In the genomic region with DNA sequence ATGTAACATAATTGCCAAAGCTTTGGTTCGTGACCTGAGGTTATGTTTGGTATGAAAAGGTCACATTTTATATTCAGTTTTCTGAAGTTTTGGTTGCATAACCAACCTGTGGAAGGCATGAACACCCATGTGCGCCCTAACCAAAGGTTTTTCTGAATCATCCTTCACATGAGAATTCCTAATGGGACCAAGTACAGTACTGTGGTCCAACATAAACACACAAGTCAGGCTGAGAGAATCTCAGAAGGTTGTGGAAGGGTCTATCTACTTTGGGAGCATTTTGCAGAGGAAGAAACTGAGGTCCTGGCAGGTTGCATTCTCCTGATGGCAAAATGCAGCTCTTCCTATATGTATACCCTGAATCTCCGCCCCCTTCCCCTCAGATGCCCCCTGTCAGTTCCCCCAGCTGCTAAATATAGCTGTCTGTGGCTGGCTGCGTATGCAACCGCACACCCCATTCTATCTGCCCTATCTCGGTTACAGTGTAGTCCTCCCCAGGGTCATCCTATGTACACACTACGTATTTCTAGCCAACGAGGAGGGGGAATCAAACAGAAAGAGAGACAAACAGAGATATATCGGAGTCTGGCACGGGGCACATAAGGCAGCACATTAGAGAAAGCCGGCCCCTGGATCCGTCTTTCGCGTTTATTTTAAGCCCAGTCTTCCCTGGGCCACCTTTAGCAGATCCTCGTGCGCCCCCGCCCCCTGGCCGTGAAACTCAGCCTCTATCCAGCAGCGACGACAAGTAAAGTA, we compare ENCODE assay signal across 1 cellular context.
TF ChIP-seq lines count a peak whose summit lies in the region.

No MANE protein-coding gene starts in this region.

TF ChIP-seq in HepG2, 621 proteins besides CTCF, POLR2A, EP300 and RAD21 (continued from another document):
- TF ChIP-seq, protein P1, sequence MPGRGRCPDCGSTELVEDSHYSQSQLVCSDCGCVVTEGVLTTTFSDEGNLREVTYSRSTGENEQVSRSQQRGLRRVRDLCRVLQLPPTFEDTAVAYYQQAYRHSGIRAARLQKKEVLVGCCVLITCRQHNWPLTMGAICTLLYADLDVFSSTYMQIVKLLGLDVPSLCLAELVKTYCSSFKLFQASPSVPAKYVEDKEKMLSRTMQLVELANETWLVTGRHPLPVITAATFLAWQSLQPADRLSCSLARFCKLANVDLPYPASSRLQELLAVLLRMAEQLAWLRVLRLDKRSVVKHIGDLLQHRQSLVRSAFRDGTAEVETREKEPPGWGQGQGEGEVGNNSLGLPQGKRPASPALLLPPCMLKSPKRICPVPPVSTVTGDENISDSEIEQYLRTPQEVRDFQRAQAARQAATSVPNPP (CRISPR knock-in tag; IDR thresholded peaks at IDR 0.05) = no peak
- no peak for TF ChIP-seq ATAD3A (CRISPR knock-in tag; IDR thresholded peaks at IDR 0.05)
- TF ChIP-seq ZNF263 (CRISPR knock-in tag; IDR thresholded peaks at IDR 0.05) = peak; percentile 59; the same call in 1 of the 2 replicates
- peak; percentile 82; the same call in 1 of the 2 replicates for TF ChIP-seq ZNF12 (CRISPR knock-in tag; IDR thresholded peaks at IDR 0.05)
